Comparison of ENCODE assay signal across 26 cellular contexts in the genomic region with DNA sequence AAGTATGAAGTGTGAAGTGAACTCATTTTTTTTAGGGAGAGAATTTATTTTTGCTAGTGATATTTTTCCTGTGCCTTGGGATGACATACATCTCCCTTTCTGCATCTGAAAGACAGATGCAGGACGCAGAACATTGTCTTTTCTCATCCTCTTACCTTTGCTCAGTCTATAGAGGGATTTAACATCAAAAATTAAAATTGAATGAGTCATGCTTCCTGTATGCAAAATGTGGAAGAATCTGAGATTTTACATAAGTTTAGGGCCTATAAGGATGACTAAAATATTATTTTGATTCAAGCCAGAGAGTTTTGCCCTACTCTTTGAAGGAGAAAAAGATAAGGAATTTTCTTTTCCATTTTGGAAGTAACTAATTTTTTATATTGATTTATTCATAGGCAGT. TPM values are rescaled to one million over a fixed set of nuclear protein-coding genes. Genes with fewer than 3 reads are reported as not detected.
DNase-seq lines count a peak whose midpoint lies in the region; ATAC-seq, FAIRE-seq and TF ChIP-seq lines count a peak whose summit lies in the region.
"Had no signal": no experiment of that assay in that cellular context is flagged by ENCODE, and none has a peak within 500 bp of the region (broad histone marks: within the 10 kb centered on the region; RNA-seq: fewer than 3 reads in every experiment).

No MANE protein-coding gene starts in this region.

- H3K79me1 ChIP-seq in IMR-90 (ENCODE audit: low read depth in 1 of 2, low read length in 2 of 2) = peaks cover 25 to 46% of the 10 kb centered on the region in 2 experiments

- H3K18ac ChIP-seq in IMR-90 (ENCODE audit: low read depth, low read length) = no peak overlapping the region

- H4K5ac ChIP-seq in IMR-90 (ENCODE audit: low read depth, low read length) = no peak overlapping the region

- peaks cover 22% of the 10 kb centered on the region for H3K79me2 ChIP-seq in endothelial cell of umbilical vein (ENCODE audit: control insufficient read depth, insufficient read depth, low read length)

- H2AFZ ChIP-seq in IMR-90 (replicated peaks; ENCODE audit: low read length, poor library complexity) (no peak overlapping the region), endothelial cell of umbilical vein (ENCODE audit: low read depth, low read length) (no peak overlapping the region)
- H2AFZ ChIP-seq: parathyroid adenoma had no signal

- in situ Hi-C loops in IMR-90 (cut with MboI; ENCODE audit: low sequenced_read_pairs) = no loop called here

- H3K27me3 ChIP-seq in IMR-90 (ENCODE audit: control insufficient read depth, insufficient read depth, low read length) = no peaks in the 10 kb centered on the region
- no peaks in the 10 kb centered on the region for H3K27me3 ChIP-seq in endothelial cell of umbilical vein (ENCODE audit: control insufficient read depth in 2 of 2, insufficient read depth in 2 of 2, low read length in 2 of 2)
- H3K27me3 ChIP-seq: heart left ventricle, right lobe of liver, suprapubic skin had no signal

- FAIRE-seq in endothelial cell of umbilical vein (lab: Jason Lieb, UNC) = peak; percentile 12
- FAIRE-seq: G401.6, HTR-8/SVneo had no signal

- POLR2A ChIA-PET in IMR-90 (lab: Charles Lee; ENCODE audit: unreplicated experiment) = no interaction called here
- POLR2A ChIA-PET in endothelial cell of umbilical vein (lab: Charles Lee) = no interaction called here

- H3K4me1 ChIP-seq in IMR-90 (ENCODE audit: control insufficient read depth, insufficient read depth, low read length) = no peaks in the 10 kb centered on the region; the same call in 1 of the 2 replicates
- peaks cover 7% of the 10 kb centered on the region for H3K4me1 ChIP-seq in endothelial cell of umbilical vein (ENCODE audit: control insufficient read depth, extremely low read depth, insufficient read depth, low read length)
- H3K4me1 ChIP-seq: parathyroid adenoma, suprapubic skin had no signal

- H3K36me3 ChIP-seq in IMR-90 (ENCODE audit: control insufficient read depth, insufficient read depth, low read length) (peaks cover 56% of the 10 kb centered on the region), endothelial cell of umbilical vein (ENCODE audit: control insufficient read depth in 2 of 2, extremely low read depth in 1 of 2, insufficient read depth in 2 of 2, low read length in 2 of 2) (peaks cover 16 to 30% of the 10 kb centered on the region in 2 experiments)

- H3K9me3 ChIP-seq in IMR-90 (ENCODE audit: control insufficient read depth, insufficient read depth, low read length) (no peaks in the 10 kb centered on the region), endothelial cell of umbilical vein (replicated peaks; ENCODE audit: control insufficient read depth, insufficient read depth, low read length) (no peaks in the 10 kb centered on the region)
- H3K9me3 ChIP-seq: heart left ventricle, right lobe of liver, suprapubic skin had no signal

- H3K36me3 Mint-ChIP-seq in activated T-cell treated with anti-CD3 and anti-CD28 coated beads, Interleukin-2, amount 50 U/mL, for 4 hours (ENCODE audit: insufficient read depth) = peaks cover 23% of the 10 kb centered on the region
- peaks cover 17% of the 10 kb centered on the region for H3K36me3 Mint-ChIP-seq in type B pancreatic cell

- H2AK9ac ChIP-seq in IMR-90 (replicated peaks; ENCODE audit: low read depth, low read length, poor library complexity) = no peak overlapping the region

- H3K9ac ChIP-seq in IMR-90 (ENCODE audit: low read depth, low read length) = no peak overlapping the region
- no peak overlapping the region for H3K9ac ChIP-seq in endothelial cell of umbilical vein (replicated peaks; ENCODE audit: extremely low read depth, insufficient read depth, low read length)
- H3K9ac ChIP-seq: parathyroid adenoma had no signal

- no peak overlapping the region for H2AK5ac ChIP-seq in IMR-90 (ENCODE audit: low read depth, low read length)

- ATAC-seq in activated T-cell treated with anti-CD3 and anti-CD28 coated beads, Interleukin-2, amount 50 U/mL, for 4 hours = peak; percentile 62 to 70
- peak; percentile 40 for ATAC-seq in IMR-90 (ENCODE audit: low read depth)
- ATAC-seq: heart left ventricle; natural killer cell treated with Interleukin-12 subunit alpha and Interleukin-12 subunit beta and Interleukin-15 and Interleukin-18, amount 100 ng/mL, for 72 hours; right lobe of liver had no signal

- H3K27ac ChIP-seq in IMR-90 (ENCODE audit: insufficient read depth, low read length) (no peak overlapping the region), endothelial cell of umbilical vein (ENCODE audit: insufficient read depth, low read depth, low read length) (no peak overlapping the region)
- H3K27ac ChIP-seq: C4-2B, heart left ventricle, parathyroid adenoma, right lobe of liver, suprapubic skin, VCaP had no signal

- no peak overlapping the region for H2BK5ac ChIP-seq in IMR-90 (ENCODE audit: low read depth, low read length, poor library complexity, severe bottlenecking)

- H3K4me2 ChIP-seq in IMR-90 (ENCODE audit: low read depth, low read length) (no peak overlapping the region), endothelial cell of umbilical vein (ENCODE audit: insufficient read depth, low read length) (no peak overlapping the region)

- no peak overlapping the region for H2BK20ac ChIP-seq in IMR-90 (ENCODE audit: low read depth, low read length)

- no peak overlapping the region for H3K27ac Mint-ChIP-seq in type B pancreatic cell
- H3K27ac Mint-ChIP-seq: activated CD4-positive, alpha-beta memory T cell treated with anti-CD3 and anti-CD28 coated beads, Interleukin-2, amount 10 ng/mL, durations not matched to agents 7 days and 5 days; activated T-helper 1 cell treated with anti-CD3 and anti-CD28 coated beads, Interleukin-12 subunit alpha, Interleukin-12 subunit beta, Interleukin-2, Interleukin-4 antibody, amounts not matched to agents 30 ng/mL and 10 ng/mL and 1 ng/mL, durations not matched to agents 14 hours and 24 hours and 36 hours; mesothelial cell of epicardium; natural killer cell treated with Interleukin-12 subunit alpha and Interleukin-12 subunit beta and Interleukin-15 and Interleukin-18, amount 100 ng/mL, for 72 hours; T-helper 1 cell treated with Interleukin-12 subunit alpha and Interleukin-12 subunit beta and Interleukin-4 antibody, amounts not matched to agents 30 μg/mL and 1 μg/mL, for 36 hours had no signal

- H3K4me3 ChIP-seq in IMR-90 (ENCODE audit: insufficient read depth, low read depth, low read length) = no peak overlapping the region
- H3K4me3 ChIP-seq in endothelial cell of umbilical vein (replicated peaks in 1 of 3; ENCODE audit: insufficient read depth in 1 of 3, low read depth in 1 of 3, low read length in 3 of 3) = no peak overlapping the region
- H3K4me3 ChIP-seq: heart left ventricle, right lobe of liver, suprapubic skin had no signal

- no TSS peak for BruUV-seq in IMR-90 (replicated peaks; lab: Mats Ljungman, UMichigan)
- no TSS peak for BruUV-seq in endothelial cell of umbilical vein (replicated peaks; lab: Mats Ljungman, UMichigan)

- intact Hi-C loops in IMR-90 (cut with micrococcal nuclease) = no loop called here
- intact Hi-C loops in endothelial cell of umbilical vein (cut with micrococcal nuclease) = no loop called here

- no peak for TF ChIP-seq RAD21 in IMR-90 (IDR thresholded peaks at IDR 0.05; ENCODE audit: low read length)

- no peak overlapping the region for H3K4me3 Mint-ChIP-seq in activated T-cell treated with anti-CD3 and anti-CD28 coated beads, Interleukin-2, amount 50 U/mL, for 4 hours
- no peak overlapping the region for H3K4me3 Mint-ChIP-seq in type B pancreatic cell
- H3K4me3 Mint-ChIP-seq: activated CD4-positive, alpha-beta memory T cell treated with anti-CD3 and anti-CD28 coated beads, Interleukin-2, amount 10 ng/mL, durations not matched to agents 7 days and 5 days; activated T-helper 1 cell treated with anti-CD3 and anti-CD28 coated beads, Interleukin-12 subunit alpha, Interleukin-12 subunit beta, Interleukin-2, Interleukin-4 antibody, amounts not matched to agents 30 ng/mL and 10 ng/mL and 1 ng/mL, durations not matched to agents 14 hours and 24 hours and 36 hours; mesothelial cell of epicardium; natural killer cell treated with Interleukin-12 subunit alpha and Interleukin-12 subunit beta and Interleukin-15 and Interleukin-18, amount 100 ng/mL, for 72 hours; T-helper 1 cell treated with Interleukin-12 subunit alpha and Interleukin-12 subunit beta and Interleukin-4 antibody, amounts not matched to agents 30 μg/mL and 1 μg/mL, for 36 hours had no signal

- no CpG with 5 or more reads among the region's 1 CpG for WGBS in IMR-90 (ENCODE audit: extremely low coverage in 2 of 2, insufficient read length in 1 of 2), 2 experiments

- H2BK15ac ChIP-seq in IMR-90 (ENCODE audit: low read depth, low read length) = no peak overlapping the region

- H2BK120ac ChIP-seq in IMR-90 (ENCODE audit: low read depth, low read length) = no peak overlapping the region

- CTCF ChIA-PET in IMR-90 (lab: Yijun Ruan, JAX) (interaction anchor here (1.2 to 1.5 kb wide), 2 partner anchors 19 to 49 kb away, joined by 4 to 5 read pairs; no protein-coding TSS in a partner anchor), endothelial cell of umbilical vein (lab: Charles Lee) (no interaction called here)

- H3K4ac ChIP-seq in IMR-90 (ENCODE audit: low read depth, low read length) = no peak overlapping the region

- H3K9me3 Mint-ChIP-seq in activated T-cell treated with anti-CD3 and anti-CD28 coated beads, Interleukin-2, amount 50 U/mL, for 4 hours = no peaks in the 10 kb centered on the region
- H3K9me3 Mint-ChIP-seq in type B pancreatic cell = no peaks in the 10 kb centered on the region
- H3K9me3 Mint-ChIP-seq: activated CD4-positive, alpha-beta memory T cell treated with anti-CD3 and anti-CD28 coated beads, Interleukin-2, amount 10 ng/mL, durations not matched to agents 7 days and 5 days; activated T-helper 1 cell treated with anti-CD3 and anti-CD28 coated beads, Interleukin-12 subunit alpha, Interleukin-12 subunit beta, Interleukin-2, Interleukin-4 antibody, amounts not matched to agents 30 ng/mL and 10 ng/mL and 1 ng/mL, durations not matched to agents 14 hours and 24 hours and 36 hours; mesothelial cell of epicardium; natural killer cell treated with Interleukin-12 subunit alpha and Interleukin-12 subunit beta and Interleukin-15 and Interleukin-18, amount 100 ng/mL, for 72 hours; T-helper 1 cell treated with Interleukin-12 subunit alpha and Interleukin-12 subunit beta and Interleukin-4 antibody, amounts not matched to agents 30 μg/mL and 1 μg/mL, for 36 hours had no signal

- H4K8ac ChIP-seq in IMR-90 (ENCODE audit: low read depth in 2 of 2, low read length in 2 of 2) = no peak overlapping the region

- no peak for TF ChIP-seq POLR2A in IMR-90 (IDR thresholded peaks at IDR 0.05; ENCODE audit: low read depth, low read length)
- TF ChIP-seq POLR2A in endothelial cell of umbilical vein (IDR thresholded peaks at IDR 0.05; ENCODE audit: low read depth, low read length) = no peak

- H3K23ac ChIP-seq in IMR-90 (ENCODE audit: low read depth, low read length) = no peak overlapping the region

- TF ChIP-seq CTCF in IMR-90 (conservative IDR thresholded peaks at IDR 0.05; ENCODE audit: low read depth, low read length) = no peak
- TF ChIP-seq CTCF in endothelial cell of umbilical vein (IDR thresholded peaks at IDR 0.05; ENCODE audit: extremely low read depth in 1 of 2, insufficient read depth in 1 of 2, low read depth in 1 of 2, low read length in 2 of 2) = no peak
- TF ChIP-seq CTCF in type B pancreatic cell (conservative IDR thresholded peaks at IDR 0.05) = no peak

- no peak overlapping the region for H3K14ac ChIP-seq in IMR-90 (replicated peaks; ENCODE audit: low read depth, low read length)

- no peaks in the 10 kb centered on the region for H3K27me3 Mint-ChIP-seq in activated T-cell treated with anti-CD3 and anti-CD28 coated beads, Interleukin-2, amount 50 U/mL, for 4 hours (ENCODE audit: low read depth)
- H3K27me3 Mint-ChIP-seq in type B pancreatic cell = no peaks in the 10 kb centered on the region
- H3K27me3 Mint-ChIP-seq: activated CD4-positive, alpha-beta memory T cell treated with anti-CD3 and anti-CD28 coated beads, Interleukin-2, amount 10 ng/mL, durations not matched to agents 7 days and 5 days; natural killer cell treated with Interleukin-12 subunit alpha and Interleukin-12 subunit beta and Interleukin-15 and Interleukin-18, amount 100 ng/mL, for 72 hours had no signal

- H3K56ac ChIP-seq in IMR-90 (ENCODE audit: extremely low read depth, insufficient read depth, low read length) = no peak overlapping the region

- H3K4me1 Mint-ChIP-seq in activated T-cell treated with anti-CD3 and anti-CD28 coated beads, Interleukin-2, amount 50 U/mL, for 4 hours (ENCODE audit: low read depth) = peaks cover 11% of the 10 kb centered on the region
- H3K4me1 Mint-ChIP-seq in type B pancreatic cell (ENCODE audit: unreplicated experiment) = no peaks in the 10 kb centered on the region
- H3K4me1 Mint-ChIP-seq: mesothelial cell of epicardium had no signal

- DNase-seq in activated T-cell treated with anti-CD3 and anti-CD28 coated beads, Interleukin-2, amount 50 U/mL, for 4 hours = no peak
- no peak for DNase-seq in activated T-cell treated with anti-CD3 and anti-CD28 coated beads, Interleukin-2, amount 50 U/mL, for 1 hour
- DNase-seq in IMR-90 = no peak
- no peak for DNase-seq in endothelial cell of umbilical vein (ENCODE audit: low read depth, low spot score)
- DNase-seq in type B pancreatic cell (ENCODE audit: extremely low spot score, unreplicated experiment) = no peak
- DNase-seq in kidney glomerular epithelial cell (lab: John Stamatoyannopoulos, UW) = no peak
- DNase-seq: activated CD4-positive, alpha-beta memory T cell treated with anti-CD3 and anti-CD28 coated beads, Interleukin-2, amount 10 ng/mL, durations not matched to agents 7 days and 5 days; amygdala; heart left ventricle; Kasumi-1; NCI-H1048; NCI-H187 treated with DMSO at 0.1 percent for 48 hours; NCI-H2227 treated with DMSO at 0.1 percent for 48 hours; NCI-H774; right lobe of liver; SIG-M5 had no signal

- H4K91ac ChIP-seq in IMR-90 (ENCODE audit: insufficient read depth, low read depth, low read length) = no peak overlapping the region

- H3K9me1 ChIP-seq in IMR-90 (ENCODE audit: insufficient read depth, low read length) = peaks cover 5% of the 10 kb centered on the region; the same call in 1 of the 2 replicates
- no peaks in the 10 kb centered on the region for H3K9me1 ChIP-seq in endothelial cell of umbilical vein (replicated peaks; ENCODE audit: control insufficient read depth, extremely low read depth, insufficient read depth, low read length)

- dilution Hi-C loops in IMR-90 (cut with HindIII; ENCODE audit: low sequenced_read_pairs, unreplicated experiment) = no loop called here
- dilution Hi-C loops in endothelial cell of umbilical vein (cut with MboI; ENCODE audit: extremely low pct_ligation_motif_present, low sequenced_read_pairs) = no loop called here

- H4K20me1 ChIP-seq in IMR-90 (ENCODE audit: insufficient read depth, low read length) (no peaks in the 10 kb centered on the region; the same call in none of the 2 replicates), endothelial cell of umbilical vein (replicated peaks; ENCODE audit: control insufficient read depth, extremely low read depth, insufficient read depth, low read length) (no peaks in the 10 kb centered on the region)

RNA-seq across cellular contexts. Expression of a gene that starts 27.3 kb away (rescaled TPM):
- 100 to 1,000 TPM; 515 to 540 (median 521) TPM for total RNA-seq in activated T-cell treated with anti-CD3 and anti-CD28 coated beads, Interleukin-2, amount 50 U/mL, for 4 hours
- 392 and 401 TPM in 2 replicates for total RNA-seq in IMR-90 (2012; rRNA removed)
- polyA plus RNA-seq in IMR-90 (2012; rRNA removed) = 173 and 202 TPM in 2 replicates
- polyA plus RNA-seq in IMR-90 (2012; cell fraction: cytosol; rRNA removed) = 58.5 and 142 TPM in 2 replicates
- polyA plus RNA-seq in IMR-90 (2012; cell fraction: nucleus; rRNA removed; ENCODE audit: low replicate concordance) = 19.7 and 77.2 TPM in 2 replicates
- 309 and 313 TPM in 2 replicates for total RNA-seq in endothelial cell of umbilical vein
- polyA plus RNA-seq in endothelial cell of umbilical vein = 79.5 and 117 TPM in 2 replicates
- polyA plus RNA-seq in endothelial cell of umbilical vein (2011; cell fraction: cytosol; rRNA removed) = 180 and 203 TPM in 2 replicates
- 117 and 134 TPM in 2 replicates for polyA plus RNA-seq in endothelial cell of umbilical vein (2011; cell fraction: nucleus; rRNA removed)
- polyA plus RNA-seq in endothelial cell of umbilical vein (2012) = 316 and 435 TPM in 2 replicates
- polyA minus RNA-seq in endothelial cell of umbilical vein = 120 and 127 TPM in 2 replicates
- 87.5 TPM for polyA minus RNA-seq in endothelial cell of umbilical vein (2011; cell fraction: cytosol; rRNA and poly(A)+ RNA removed)
- polyA minus RNA-seq in endothelial cell of umbilical vein (2011; cell fraction: nucleus; rRNA and poly(A)+ RNA removed) = 27.3 and 40.7 TPM in 2 replicates
- 234 and 302 TPM in 2 replicates for total RNA-seq in type B pancreatic cell (ENCODE audit: low replicate concordance)

RNA-seq across cellular contexts. Expression of a gene that starts 27.6 kb away (rescaled TPM):
- 100 to 1,000 TPM; 124 to 141 (median 129) TPM for total RNA-seq in activated T-cell treated with anti-CD3 and anti-CD28 coated beads, Interleukin-2, amount 50 U/mL, for 4 hours
- total RNA-seq in IMR-90 (2012; rRNA removed) = 14.4 and 14.5 TPM in 2 replicates
- polyA plus RNA-seq in IMR-90 (2012; rRNA removed) = 23.6 and 24.9 TPM in 2 replicates
- 10.3 and 13.7 TPM in 2 replicates for polyA plus RNA-seq in IMR-90 (2012; cell fraction: cytosol; rRNA removed)
- 31.5 and 46.9 TPM in 2 replicates for polyA plus RNA-seq in IMR-90 (2012; cell fraction: nucleus; rRNA removed; ENCODE audit: low replicate concordance)
- total RNA-seq in endothelial cell of umbilical vein = 49.4 and 59.1 TPM in 2 replicates
- polyA plus RNA-seq in endothelial cell of umbilical vein = 36.8 and 42.1 TPM in 2 replicates
- 33.1 and 35.0 TPM in 2 replicates for polyA plus RNA-seq in endothelial cell of umbilical vein (2011; cell fraction: cytosol; rRNA removed)
- polyA plus RNA-seq in endothelial cell of umbilical vein (2011; cell fraction: nucleus; rRNA removed) = 63.9 and 66.4 TPM in 2 replicates
- 32.4 and 44.8 TPM in 2 replicates for polyA plus RNA-seq in endothelial cell of umbilical vein (2012)
- polyA minus RNA-seq in endothelial cell of umbilical vein = 54.2 and 68.1 TPM in 2 replicates
- 25.3 TPM for polyA minus RNA-seq in endothelial cell of umbilical vein (2011; cell fraction: cytosol; rRNA and poly(A)+ RNA removed)
- polyA minus RNA-seq in endothelial cell of umbilical vein (2011; cell fraction: nucleus; rRNA and poly(A)+ RNA removed) = 31.1 and 48.3 TPM in 2 replicates
- 30.3 and 31.5 TPM in 2 replicates for total RNA-seq in type B pancreatic cell (ENCODE audit: low replicate concordance)

RNA-seq across cellular contexts. Expression of a gene that starts 40.2 kb away (rescaled TPM):
- 100 to 1,000 TPM; 372 to 430 (median 428) TPM for total RNA-seq in activated T-cell treated with anti-CD3 and anti-CD28 coated beads, Interleukin-2, amount 50 U/mL, for 4 hours
- total RNA-seq in IMR-90 (2012; rRNA removed) (109 and 122 TPM in 2 replicates), endothelial cell of umbilical vein (138 TPM in 2 replicates), type B pancreatic cell (ENCODE audit: low replicate concordance) (124 and 136 TPM in 2 replicates)
- polyA plus RNA-seq in IMR-90 (2012; rRNA removed) (185 and 235 TPM in 2 replicates), endothelial cell of umbilical vein (194 and 206 TPM in 2 replicates)
- polyA plus RNA-seq in IMR-90 (2012; cell fraction: cytosol; rRNA removed) = 164 and 201 TPM in 2 replicates
- 57.5 and 76.0 TPM in 2 replicates for polyA plus RNA-seq in IMR-90 (2012; cell fraction: nucleus; rRNA removed; ENCODE audit: low replicate concordance)
- 238 and 250 TPM in 2 replicates for polyA plus RNA-seq in endothelial cell of umbilical vein (2011; cell fraction: cytosol; rRNA removed)
- 68.0 and 77.7 TPM in 2 replicates for polyA plus RNA-seq in endothelial cell of umbilical vein (2011; cell fraction: nucleus; rRNA removed)
- 123 and 128 TPM in 2 replicates for polyA plus RNA-seq in endothelial cell of umbilical vein (2012)
- polyA minus RNA-seq in endothelial cell of umbilical vein = 98.3 and 109 TPM in 2 replicates
- 87.4 TPM for polyA minus RNA-seq in endothelial cell of umbilical vein (2011; cell fraction: cytosol; rRNA and poly(A)+ RNA removed)
- polyA minus RNA-seq in endothelial cell of umbilical vein (2011; cell fraction: nucleus; rRNA and poly(A)+ RNA removed) = 22.5 and 25.4 TPM in 2 replicates

RNA-seq across cellular contexts. Expression of a gene that starts 50.9 kb away (rescaled TPM):
- 10 to 100 TPM; 13.4 to 21.6 (median 17.1) TPM for total RNA-seq in activated T-cell treated with anti-CD3 and anti-CD28 coated beads, Interleukin-2, amount 50 U/mL, for 4 hours
- 0.90 and 1.1 TPM in 2 replicates for total RNA-seq in IMR-90 (2012; rRNA removed)
- 2.1 and 2.6 TPM in 2 replicates for polyA plus RNA-seq in IMR-90 (2012; rRNA removed)
- 1.8 and 2.2 TPM in 2 replicates for polyA plus RNA-seq in IMR-90 (2012; cell fraction: cytosol; rRNA removed)
- 2.1 and 2.4 TPM in 2 replicates for polyA plus RNA-seq in IMR-90 (2012; cell fraction: nucleus; rRNA removed; ENCODE audit: low replicate concordance)
- 0.76 and 1.5 TPM in 2 replicates for total RNA-seq in endothelial cell of umbilical vein
- polyA plus RNA-seq in endothelial cell of umbilical vein = 1.9 and 2.7 TPM in 2 replicates
- polyA plus RNA-seq in endothelial cell of umbilical vein (2011; cell fraction: cytosol; rRNA removed) = 1.4 and 1.9 TPM in 2 replicates
- polyA plus RNA-seq in endothelial cell of umbilical vein (2011; cell fraction: nucleus; rRNA removed) = 1.4 and 1.9 TPM in 2 replicates
- polyA plus RNA-seq in endothelial cell of umbilical vein (2012) = 1.7 and 2.6 TPM in 2 replicates
- polyA minus RNA-seq in endothelial cell of umbilical vein = 0.27 and 0.85 TPM in 2 replicates
- not detected for polyA minus RNA-seq in endothelial cell of umbilical vein (2011; cell fraction: cytosol; rRNA and poly(A)+ RNA removed)
- polyA minus RNA-seq in endothelial cell of umbilical vein (2011; cell fraction: nucleus; rRNA and poly(A)+ RNA removed) = not detected in 2 replicates
- total RNA-seq in type B pancreatic cell (ENCODE audit: low replicate concordance) = 0.90 and 1.2 TPM in 2 replicates

RNA-seq across cellular contexts. Expression of a gene that starts 58.8 kb away (rescaled TPM):
- 10 to 100 TPM; 17.1 to 19.7 (median 18.4) TPM for total RNA-seq in activated T-cell treated with anti-CD3 and anti-CD28 coated beads, Interleukin-2, amount 50 U/mL, for 4 hours
- total RNA-seq in IMR-90 (2012; rRNA removed) (22.2 and 22.8 TPM in 2 replicates), endothelial cell of umbilical vein (12.8 and 14.6 TPM in 2 replicates), type B pancreatic cell (ENCODE audit: low replicate concordance) (33.5 and 35.5 TPM in 2 replicates)
- polyA plus RNA-seq in IMR-90 (2012; rRNA removed) (92.8 and 103 TPM in 2 replicates), endothelial cell of umbilical vein (28.0 and 31.7 TPM in 2 replicates)
- polyA plus RNA-seq in IMR-90 (2012; cell fraction: cytosol; rRNA removed) = 118 and 174 TPM in 2 replicates
- 167 and 222 TPM in 2 replicates for polyA plus RNA-seq in IMR-90 (2012; cell fraction: nucleus; rRNA removed; ENCODE audit: low replicate concordance)
- 23.5 and 25.7 TPM in 2 replicates for polyA plus RNA-seq in endothelial cell of umbilical vein (2011; cell fraction: cytosol; rRNA removed)
- 65.4 and 67.1 TPM in 2 replicates for polyA plus RNA-seq in endothelial cell of umbilical vein (2011; cell fraction: nucleus; rRNA removed)
- polyA plus RNA-seq in endothelial cell of umbilical vein (2012) = 11.1 and 12.6 TPM in 2 replicates
- polyA minus RNA-seq in endothelial cell of umbilical vein = 9.9 and 10.4 TPM in 2 replicates
- 9.4 TPM for polyA minus RNA-seq in endothelial cell of umbilical vein (2011; cell fraction: cytosol; rRNA and poly(A)+ RNA removed)
- 9.0 and 11.9 TPM in 2 replicates for polyA minus RNA-seq in endothelial cell of umbilical vein (2011; cell fraction: nucleus; rRNA and poly(A)+ RNA removed)
